Comparison of ENCODE assay signal across 8 cellular contexts in the genomic region with DNA sequence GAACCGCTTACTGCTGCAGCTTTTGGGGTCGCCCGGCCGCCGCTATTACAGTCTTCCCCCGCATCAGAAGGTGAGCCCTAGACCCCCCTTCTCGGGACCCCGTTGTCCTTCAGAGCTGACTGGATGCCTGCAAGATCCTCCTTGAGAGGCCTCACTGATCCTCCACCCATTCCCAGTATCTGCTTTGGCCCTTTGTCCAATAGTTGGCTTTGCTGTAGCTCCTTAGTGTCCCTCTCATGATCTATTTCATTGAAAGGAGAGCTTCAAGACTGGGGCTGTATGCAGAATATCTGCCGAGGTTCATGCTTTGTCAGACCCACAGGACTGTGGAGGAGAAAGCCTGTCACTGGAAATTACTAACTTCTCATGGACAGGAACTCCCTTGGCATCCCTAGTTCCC. TPM values are rescaled to one million over a fixed set of nuclear protein-coding genes. Genes with fewer than 3 reads are reported as not detected.
DNase-seq lines count a peak whose midpoint lies in the region; ATAC-seq and TF ChIP-seq lines count a peak whose summit lies in the region.

No MANE protein-coding gene starts in this region.

- H3K27me3 Mint-ChIP-seq in activated naive CD8-positive, alpha-beta T cell treated with anti-CD3 and anti-CD28 coated beads, Interleukin-2, amount 50 U/mL, for 24 hours: no peaks in the 10 kb centered on the region

- H3K36me3 ChIP-seq in gastrocnemius medialis: peaks cover 0 to 22% of the 10 kb centered on the region in 2 donors

- H3K4me1 ChIP-seq in gastrocnemius medialis: peaks cover 8 to 17% of the 10 kb centered on the region in 2 donors

- peaks cover 39% of the 10 kb centered on the region for H3K36me3 Mint-ChIP-seq in activated naive CD8-positive, alpha-beta T cell treated with anti-CD3 and anti-CD28 coated beads, Interleukin-2, amount 50 U/mL, for 24 hours (ENCODE audit: low read depth)

- ATAC-seq in HG03342 (IDR thresholded peaks at IDR 0.05; ENCODE audit: unreplicated experiment) (peak; percentile 0), gastrocnemius medialis (peak; percentile 10 to 14)
- ATAC-seq in activated naive CD8-positive, alpha-beta T cell treated with anti-CD3 and anti-CD28 coated beads, Interleukin-2, amount 50 U/mL, for 24 hours: peak; percentile 2

- TF ChIP-seq CTCF in gastrocnemius medialis (IDR thresholded peaks at IDR 0.05 in 4 of 5, conservative IDR thresholded peaks at IDR 0.05 in 1 of 5): no peak

- peak overlapping the region; percentile 99 for H3K27ac Mint-ChIP-seq in activated naive CD8-positive, alpha-beta T cell treated with anti-CD3 and anti-CD28 coated beads, Interleukin-2, amount 50 U/mL, for 24 hours

- no peaks in the 10 kb centered on the region for H3K27me3 ChIP-seq in gastrocnemius medialis

- DNase-seq in NCI-H526 (lab: John Stamatoyannopoulos, UW): peak; percentile 60 to 75
- no peak for DNase-seq in NCI-H526 treated with DMSO at 0.1 percent for 48 hours (lab: John Stamatoyannopoulos, UW)
- DNase-seq in activated naive CD8-positive, alpha-beta T cell treated with anti-CD3 and anti-CD28 coated beads, Interleukin-2, amount 50 U/mL, for 24 hours: no peak
- peak; percentile 38 for DNase-seq in hepatic stellate cell (ENCODE audit: low spot score)
- no peak for DNase-seq in gastrocnemius medialis
- no peak for DNase-seq in HK-2 (ENCODE audit: unreplicated experiment)
- no peak for DNase-seq in putamen (ENCODE audit: low spot score)

- intact Hi-C loops in gastrocnemius medialis (cut with DNase I; ENCODE audit: low total_unique reads): loop anchor here (5.0 kb wide), 1 partner anchor 62 kb away; a partner anchor contains a TSS

- H3K4me3 Mint-ChIP-seq in activated naive CD8-positive, alpha-beta T cell treated with anti-CD3 and anti-CD28 coated beads, Interleukin-2, amount 50 U/mL, for 24 hours: peak overlapping the region; percentile 98

- no peaks in the 10 kb centered on the region for H3K9me3 ChIP-seq in gastrocnemius medialis

- no peaks in the 10 kb centered on the region for H3K9me3 Mint-ChIP-seq in activated naive CD8-positive, alpha-beta T cell treated with anti-CD3 and anti-CD28 coated beads, Interleukin-2, amount 50 U/mL, for 24 hours

- in situ Hi-C loops in gastrocnemius medialis (cut with MboI; ENCODE audit: low sequenced_read_pairs in 4 of 4): no loop called here

- H3K27ac ChIP-seq in gastrocnemius medialis: peak overlapping the region; percentile 89 to 98 (median 94)

- no peak for TF ChIP-seq POLR2A in gastrocnemius medialis (IDR thresholded peaks at IDR 0.05)

- peak overlapping the region; percentile 92 to 96 (median 94) for H3K4me3 ChIP-seq in gastrocnemius medialis

- peaks cover 25% of the 10 kb centered on the region for H3K4me1 Mint-ChIP-seq in activated naive CD8-positive, alpha-beta T cell treated with anti-CD3 and anti-CD28 coated beads, Interleukin-2, amount 50 U/mL, for 24 hours

RNA-seq across cellular contexts. Expression of a gene that starts 0.5 kb away (rescaled TPM):
- 100 to 1,000 TPM in 1 of 4 donors, 10 to 100 TPM in 3; 60.1 to 117 (median 67.8) TPM for total RNA-seq in gastrocnemius medialis

RNA-seq across cellular contexts. Expression of a gene that starts 48.1 kb away (rescaled TPM):
- total RNA-seq in gastrocnemius medialis: 1 to 10 TPM in 2 of 4 donors, under 1 TPM in 2; 0.42 to 1.6 (median 0.92) TPM

RNA-seq across cellular contexts. Expression of a gene that starts 48.4 kb away (rescaled TPM):
- total RNA-seq in gastrocnemius medialis: 10 to 100 TPM in 2 of 4 donors, 1 to 10 TPM in 2; 4.0 to 10.5 (median 9.0) TPM

Comparison
In these comparisons a context has a peak if more than half of its experiments do, and no peak if none do; other contexts are left out.
1. DNase-seq: peak in NCI-H526 (2 of 2) and hepatic stellate cell (single experiment); none in NCI-H526 treated with DMSO at 0.1 percent for 48 hours (single experiment), activated naive CD8-positive, alpha-beta T cell treated with anti-CD3 and anti-CD28 coated beads, Interleukin-2, amount 50 U/mL, for 24 hours (single experiment), gastrocnemius medialis (0 of 2), HK-2 (single experiment) and putamen (single experiment).
2. Peak in every context shown above with its lines, with median percentiles within 50 percentile points of each other: ATAC-seq.